13 cellular contexts compared by ENCODE assay signal in the genomic region with DNA sequence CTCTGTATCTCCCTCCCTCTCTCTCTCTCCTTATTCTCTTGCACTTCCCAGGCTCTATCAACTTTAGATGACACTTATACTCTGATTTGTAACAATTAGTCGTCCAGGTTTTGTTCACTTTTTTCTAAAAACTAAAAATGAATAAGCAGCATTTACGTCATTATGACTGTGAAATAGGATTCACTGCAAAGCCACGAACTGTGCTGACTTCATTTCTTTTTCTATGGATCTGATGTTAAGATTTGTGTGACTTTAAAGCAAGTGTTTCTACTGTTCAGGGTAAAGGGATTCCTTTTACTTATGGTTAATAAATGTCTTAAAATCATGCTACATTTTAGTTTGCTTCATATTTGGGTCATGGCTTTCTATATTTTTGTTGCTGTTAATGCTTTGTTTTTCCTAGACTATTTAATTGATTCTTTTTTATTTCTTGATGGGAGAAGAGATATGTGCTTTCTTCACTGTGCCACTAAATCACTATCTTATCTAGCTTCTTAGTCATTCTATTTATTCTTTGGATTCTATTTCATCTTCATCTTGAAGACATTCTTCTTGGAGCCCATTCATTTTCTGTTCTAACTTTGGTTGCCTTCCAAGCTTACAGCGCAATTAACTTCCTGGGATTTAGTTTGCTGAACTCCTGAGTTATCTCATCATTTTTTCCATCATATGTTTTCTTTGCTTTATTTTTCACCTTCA.
"Had no signal": no experiment of that assay in that cellular context is flagged by ENCODE, and none has a peak within 500 bp of the region (broad histone marks: within the 10 kb centered on the region; RNA-seq: fewer than 3 reads in every experiment).

No MANE protein-coding gene starts in this region.

- H3K4me3 ChIP-seq: ascending aorta, heart left ventricle, left ventricle myocardium inferior, thoracic aorta had no signal

- H3K27me3 ChIP-seq: ascending aorta, heart left ventricle had no signal

- H3K27ac ChIP-seq: ascending aorta, heart left ventricle, left ventricle myocardium inferior, thoracic aorta had no signal

- DNase-seq: activated CD4-positive, alpha-beta memory T cell treated with anti-CD3 and anti-CD28 coated beads for 36 hours; activated CD4-positive, alpha-beta T cell treated with anti-CD3 and anti-CD28 coated beads for 1 hour; activated T-cell treated with anti-CD3 and anti-CD28 coated beads, Interleukin-2, amount 50 U/mL, for 48 hours; endodermal cell; erythroblast; foreskin melanocyte; heart left ventricle; left ventricle myocardium inferior; stimulated activated CD4-positive, alpha-beta T cell treated with anti-CD3 and anti-CD28 coated beads, Interleukin-15, amount 100 ng/mL, for 24 hours; stimulated activated CD4-positive, alpha-beta T cell treated with anti-CD3 and anti-CD28 coated beads, Interleukin-4, amount 100 ng/mL, for 24 hours; stimulated activated naive CD8-positive, alpha-beta T cell treated with anti-CD3 and anti-CD28 coated beads, Interleukin-15, amount 100 ng/mL, for 72 hours had no signal

- H3K36me3 ChIP-seq: ascending aorta, heart left ventricle, left ventricle myocardium inferior, thoracic aorta had no signal

- H3K4me1 ChIP-seq: ascending aorta had no signal

- H3K9me3 ChIP-seq: ascending aorta, heart left ventricle, left ventricle myocardium inferior, thoracic aorta had no signal

- ATAC-seq: heart left ventricle; stimulated activated naive CD8-positive, alpha-beta T cell treated with anti-CD3 and anti-CD28 coated beads, Interleukin-15, amount 100 ng/mL, for 72 hours had no signal
